In genomic region chr3:177050466-177051237, GRCh38 we compare ENCODE assay signal across 8 cellular contexts.
DNase-seq lines count a peak whose midpoint lies in the region; ATAC-seq and TF ChIP-seq lines count a peak whose summit lies in the region.

No MANE protein-coding gene starts in this region.

- H3K4me2 ChIP-seq in Loucy (ENCODE audit: low read depth, low read length, poor library complexity, severe bottlenecking) = no peak overlapping the region

- H3F3A ChIP-seq in Loucy (ENCODE audit: low read depth) = no peaks in the 10 kb centered on the region

- H3K9me3 ChIP-seq in Loucy (ENCODE audit: insufficient read depth, low read depth, low read length) (no peaks in the 10 kb centered on the region), SJCRH30 (replicated peaks) (no peaks in the 10 kb centered on the region), esophagus squamous epithelium (no peaks in the 10 kb centered on the region), MG63 (0 out of 2 replicates have a peak, but pooled peaks cover 2% of the 10 kb centered on the region)

- H3K4me3 Mint-ChIP-seq in osteocyte (ENCODE audit: unreplicated experiment) = no peak overlapping the region

- no peaks in the 10 kb centered on the region for H3K27me3 Mint-ChIP-seq in osteocyte (ENCODE audit: unreplicated experiment)

- no peaks in the 10 kb centered on the region for H3K9me2 ChIP-seq in Loucy (replicated peaks; ENCODE audit: low read depth, low read length)

- WGBS in esophagus squamous epithelium, 2 donors = 49 to 51% methylated on average over 5 of the region's 5 CpGs

- peaks cover 61% of the 10 kb centered on the region for H3K36me3 Mint-ChIP-seq in osteocyte (ENCODE audit: unreplicated experiment)

- H3K79me2 ChIP-seq in Loucy (ENCODE audit: insufficient read depth, low read length) = peaks cover 47% of the 10 kb centered on the region

- H3K27ac ChIP-seq in SJCRH30 (peak overlapping the region; percentile 29), esophagus squamous epithelium (no peak overlapping the region)

- H3K4me3 ChIP-seq in Loucy (ENCODE audit: low read length, poor library complexity, severe bottlenecking) = no peak overlapping the region
- no peak overlapping the region for H3K4me3 ChIP-seq in SJCRH30
- no peak overlapping the region for H3K4me3 ChIP-seq in esophagus squamous epithelium
- no peak overlapping the region for H3K4me3 ChIP-seq in MG63

- H3K27ac Mint-ChIP-seq in osteocyte (ENCODE audit: unreplicated experiment) = peak overlapping the region; percentile 54

- intact Hi-C loops in esophagus squamous epithelium (cut with DNase I) = loop anchor here (10.0 kb wide), 1 partner anchor 144 kb away; the partner anchor contains the start of gene TBL1XR1

- TF ChIP-seq CTCF in Loucy (conservative IDR thresholded peaks at IDR 0.05; ENCODE audit: low read length) = peak; percentile 72
- peak; percentile 46 to 83 (median 66) for TF ChIP-seq CTCF in esophagus squamous epithelium (IDR thresholded peaks at IDR 0.05)
- peak; percentile 61 for TF ChIP-seq CTCF in osteocyte (IDR thresholded peaks at IDR 0.05)

- H3K36me3 ChIP-seq in Loucy (ENCODE audit: insufficient read depth, low read length) (peaks cover 77% of the 10 kb centered on the region), SJCRH30 (peaks cover 57% of the 10 kb centered on the region), esophagus squamous epithelium (peaks cover 0 to 61% (median 6%) of the 10 kb centered on the region in 3 donors), MG63 (peaks cover 71% of the 10 kb centered on the region)

- ATAC-seq in GM18517 (IDR thresholded peaks at IDR 0.05; ENCODE audit: unreplicated experiment) (peak; percentile 64), HG03196 (IDR thresholded peaks at IDR 0.05; ENCODE audit: unreplicated experiment) (no peak)

- H3K4me1 Mint-ChIP-seq in osteocyte (ENCODE audit: unreplicated experiment) = peaks cover 53% of the 10 kb centered on the region

- H3K9ac ChIP-seq in Loucy (ENCODE audit: low read depth, low read length, poor library complexity, severe bottlenecking) = no peak overlapping the region

- no peaks in the 10 kb centered on the region for H3K4me1 ChIP-seq in Loucy (ENCODE audit: insufficient read depth, low read length, poor library complexity, severe bottlenecking)
- peaks cover 9% of the 10 kb centered on the region for H3K4me1 ChIP-seq in SJCRH30
- H3K4me1 ChIP-seq in esophagus squamous epithelium = peaks cover 0 to 18% (median 0%) of the 10 kb centered on the region in 3 donors

- DNase-seq in AML-193 (lab: John Stamatoyannopoulos, UW) = peak; percentile 40 to 73
- DNase-seq in SJCRH30 = peak in 1 of 2 experiments; percentile 54
- DNase-seq in esophagus squamous epithelium (lab: John Stamatoyannopoulos, UW) = no peak
- no peak for DNase-seq in osteocyte (ENCODE audit: extremely low spot score, unreplicated experiment)
- no peak for DNase-seq in MG63

- no peak overlapping the region for H2AFZ ChIP-seq in Loucy (ENCODE audit: low read length)

- no peak for TF ChIP-seq POLR2A in esophagus squamous epithelium (IDR thresholded peaks at IDR 0.05)

- H3K27me3 ChIP-seq in Loucy (ENCODE audit: insufficient read depth, low read length, poor library complexity, severe bottlenecking) (no peaks in the 10 kb centered on the region), SJCRH30 (no peaks in the 10 kb centered on the region), esophagus squamous epithelium (no peaks in the 10 kb centered on the region), MG63 (no peaks in the 10 kb centered on the region)

- H4K20me1 ChIP-seq in Loucy (ENCODE audit: insufficient read depth, low read length, poor library complexity, severe bottlenecking) = peaks cover 17% of the 10 kb centered on the region

- H3K9me3 Mint-ChIP-seq in osteocyte (ENCODE audit: unreplicated experiment) = no peaks in the 10 kb centered on the region

Comparison
In these comparisons a context has a peak if more than half of its experiments do, and no peak if none do; other contexts are left out.
1. DNase-seq: peak in AML-193 (2 of 2); none in esophagus squamous epithelium (single experiment), osteocyte (single experiment) and MG63 (single experiment).
2. Peak in every context shown above with its lines, with median percentiles within 50 percentile points of each other: CTCF ChIP-seq.